ENCODE assay signal across 17 cellular contexts in genomic region chr10:27188259-27188658, GRCh38. TPM values are rescaled to one million over a fixed set of nuclear protein-coding genes. Genes with fewer than 3 reads are reported as not detected.
DNase-seq lines count a peak whose midpoint lies in the region; ATAC-seq, FAIRE-seq and TF ChIP-seq lines count a peak whose summit lies in the region.
"Had no signal": no experiment of that assay in that cellular context is flagged by ENCODE, and none has a peak within 500 bp of the region (broad histone marks: within the 10 kb centered on the region; RNA-seq: fewer than 3 reads in every experiment).

No MANE protein-coding gene starts in this region.

- H3K4me2 ChIP-seq in A549: no peak overlapping the region
- H3K4me2 ChIP-seq: GM23338 had no signal

- H3K27ac ChIP-seq in A549 (no peak overlapping the region), RWPE2 (ENCODE audit: poor library complexity, severe bottlenecking) (no peak overlapping the region), right lobe of liver (no peak overlapping the region)
- H3K27ac ChIP-seq: C4-2B had no signal

- TF ChIP-seq RAD21 in A549 (conservative IDR thresholded peaks at IDR 0.05 in 1 of 2, IDR thresholded peaks at IDR 0.05 in 1 of 2): no peak

- ATAC-seq in A549 (no peak), RWPE2 (ENCODE audit: low read depth) (peak; percentile 36; the same call in 2 of the 3 replicates), right lobe of liver (no peak), HG03457 (IDR thresholded peaks at IDR 0.05; ENCODE audit: unreplicated experiment) (no peak)

- no peak for TF ChIP-seq POLR2A in A549 (IDR thresholded peaks at IDR 0.05; ENCODE audit: low read length)
- TF ChIP-seq POLR2A in right lobe of liver (IDR thresholded peaks at IDR 0.05): no peak

- H3K4me1 ChIP-seq in A549: peaks cover 17% of the 10 kb centered on the region
- H3K4me1 ChIP-seq in RWPE2 (ENCODE audit: insufficient read depth, poor library complexity, severe bottlenecking): no peaks in the 10 kb centered on the region
- H3K4me1 ChIP-seq in right lobe of liver: no peaks in the 10 kb centered on the region
- H3K4me1 ChIP-seq: BE2C had no signal

- H3K9me3 ChIP-seq in A549 (no peaks in the 10 kb centered on the region), RWPE2 (ENCODE audit: severe bottlenecking) (no peaks in the 10 kb centered on the region), right lobe of liver (no peaks in the 10 kb centered on the region)
- H3K9me3 ChIP-seq: BE2C had no signal

- WGBS in A549 (ENCODE audit: missing lambda C conversion rate): 97% methylated on average over 1 of the region's 1 CpG
- 90% methylated on average over 1 of the region's 1 CpG for WGBS in right lobe of liver (ENCODE audit: insufficient coverage, low coverage, low lambda C conversion rate, missing lambda C conversion rate)

- FAIRE-seq in A549 (lab: Jason Lieb, UNC): no peak
- FAIRE-seq: A204.1, GM12892 had no signal

- H3K27me3 ChIP-seq in RWPE2 (ENCODE audit: insufficient read depth, poor library complexity, severe bottlenecking) (no peaks in the 10 kb centered on the region), right lobe of liver (no peaks in the 10 kb centered on the region)
- H3K27me3 ChIP-seq: BE2C had no signal

- DNase-seq in A549 (ENCODE audit: low read depth in 1 of 2, low spot score in 1 of 2) (no peak), RWPE2 (ENCODE audit: low spot score) (no peak), epithelial cell of esophagus (ENCODE audit: low read depth) (peak; percentile 3), renal cortical epithelial cell (ENCODE audit: low read depth) (peak; percentile 42), right lobe of liver (no peak), germinal center (ENCODE audit: low spot score) (no peak)
- DNase-seq: BE2C; CD4-positive, alpha-beta memory T cell; DMS79 treated with DMSO at 0.1 percent for 48 hours; EL; GDM1; H7 had no signal

- H3K4me3 ChIP-seq in A549: no peak overlapping the region
- no peak overlapping the region for H3K4me3 ChIP-seq in RWPE2 (ENCODE audit: severe bottlenecking)
- H3K4me3 ChIP-seq in epithelial cell of esophagus (ENCODE audit: low read length): no peak overlapping the region
- no peak overlapping the region for H3K4me3 ChIP-seq in right lobe of liver
- H3K4me3 ChIP-seq: GM23338 had no signal

- no peak for TF ChIP-seq CTCF in A549 (IDR thresholded peaks at IDR 0.05)
- TF ChIP-seq CTCF in RWPE2 (IDR thresholded peaks at IDR 0.05; ENCODE audit: poor library complexity, severe bottlenecking): no peak
- TF ChIP-seq CTCF in epithelial cell of esophagus (IDR thresholded peaks at IDR 0.05; ENCODE audit: insufficient read depth, low read depth, low read length, missing control alignments): no peak
- TF ChIP-seq CTCF in right lobe of liver (IDR thresholded peaks at IDR 0.05): no peak

- no peak for TF ChIP-seq EP300 in A549 (IDR thresholded peaks at IDR 0.05)

- POLR2A ChIA-PET in A549 (lab: Yijun Ruan, JAX): no interaction called here

- intact Hi-C loops in right lobe of liver (cut with DNase I): no loop called here

- H3K36me3 ChIP-seq in RWPE2 (ENCODE audit: low read depth): peaks cover 38% of the 10 kb centered on the region
- peaks cover 0 to 3% (median 0%) of the 10 kb centered on the region in 4 donors for H3K36me3 ChIP-seq in right lobe of liver

- CTCF ChIA-PET in A549 (lab: Yijun Ruan, JAX): no interaction called here

TF ChIP-seq in A549, 52 proteins besides CTCF, POLR2A, EP300 and RAD21:
- TF ChIP-seq ZC3H11A (IDR thresholded peaks at IDR 0.05) (no peak), FOSL2 (IDR thresholded peaks at IDR 0.05) (no peak), FOSL2 (CRISPR knock-in tag; IDR thresholded peaks at IDR 0.05) (peak; percentile 32; the same call in 1 of the 2 replicates)

RNA-seq across cellular contexts. Expression of gene MASTL, which starts 33.1 kb away (rescaled TPM):
- polyA plus RNA-seq in A549 (2011; rRNA removed) (20.6 and 21.3 TPM in 2 replicates), A549 (2017; fragmentation: RNase III; extraction: RNeasy Plus Mini Kit Qiagen cat#74134 plus additional on column Dnase treatment) (21.5 to 22.1 TPM (median 21.8 TPM) in 3 replicates)
- 9.7 and 10.1 TPM in 2 replicates for polyA plus RNA-seq in A549 (2012; cell fraction: cytosol; rRNA removed)
- polyA plus RNA-seq in A549 (2012; cell fraction: nucleus; rRNA removed): 5.6 and 10.6 TPM in 2 replicates
- 5.6 and 6.4 TPM in 2 replicates for polyA minus RNA-seq in A549 (2011; rRNA and poly(A)+ RNA removed)
- total RNA-seq in renal cortical epithelial cell (9.9 and 18.4 TPM in 2 replicates), right lobe of liver (1 to 10 TPM; 1.8 to 3.7 (median 2.8) TPM)

RNA-seq across cellular contexts. Expression of gene YME1L1, which starts 34.1 kb away (rescaled TPM):
- polyA plus RNA-seq in A549 (2011; rRNA removed) (161 and 165 TPM in 2 replicates), A549 (2017; fragmentation: RNase III; extraction: RNeasy Plus Mini Kit Qiagen cat#74134 plus additional on column Dnase treatment) (94.8 to 96.3 TPM (median 94.9 TPM) in 3 replicates)
- polyA plus RNA-seq in A549 (2012; cell fraction: cytosol; rRNA removed): 28.1 and 33.1 TPM in 2 replicates
- 11.6 and 16.0 TPM in 2 replicates for polyA plus RNA-seq in A549 (2012; cell fraction: nucleus; rRNA removed)
- polyA minus RNA-seq in A549 (2011; rRNA and poly(A)+ RNA removed): 36.1 and 38.6 TPM in 2 replicates
- total RNA-seq in renal cortical epithelial cell (146 and 180 TPM in 2 replicates), right lobe of liver (10 to 100 TPM; 41.1 to 64.2 (median 53.8) TPM)

RNA-seq across cellular contexts. Expression of gene ACBD5, which starts 52.3 kb away (rescaled TPM):
- polyA plus RNA-seq in A549 (2011; rRNA removed) (42.0 and 55.8 TPM in 2 replicates), A549 (2017; fragmentation: RNase III; extraction: RNeasy Plus Mini Kit Qiagen cat#74134 plus additional on column Dnase treatment) (31.6 to 36.8 TPM (median 35.9 TPM) in 3 replicates)
- polyA plus RNA-seq in A549 (2012; cell fraction: cytosol; rRNA removed): 10.6 and 11.4 TPM in 2 replicates
- polyA plus RNA-seq in A549 (2012; cell fraction: nucleus; rRNA removed): 4.4 and 6.0 TPM in 2 replicates
- polyA minus RNA-seq in A549 (2011; rRNA and poly(A)+ RNA removed): 15.4 and 16.0 TPM in 2 replicates
- total RNA-seq in renal cortical epithelial cell (44.8 and 61.4 TPM in 2 replicates), right lobe of liver (10 to 100 TPM; 23.1 to 45.9 (median 32.0) TPM)

Comparison
In these comparisons a context has a peak if more than half of its experiments do, and no peak if none do; other contexts are left out.
1. DNase-seq: peak in epithelial cell of esophagus (single experiment) and renal cortical epithelial cell (single experiment); none in A549 (0 of 2), RWPE2 (single experiment), right lobe of liver (0 of 3) and germinal center (single experiment).